21 cellular contexts compared by ENCODE assay signal in the genomic region with DNA sequence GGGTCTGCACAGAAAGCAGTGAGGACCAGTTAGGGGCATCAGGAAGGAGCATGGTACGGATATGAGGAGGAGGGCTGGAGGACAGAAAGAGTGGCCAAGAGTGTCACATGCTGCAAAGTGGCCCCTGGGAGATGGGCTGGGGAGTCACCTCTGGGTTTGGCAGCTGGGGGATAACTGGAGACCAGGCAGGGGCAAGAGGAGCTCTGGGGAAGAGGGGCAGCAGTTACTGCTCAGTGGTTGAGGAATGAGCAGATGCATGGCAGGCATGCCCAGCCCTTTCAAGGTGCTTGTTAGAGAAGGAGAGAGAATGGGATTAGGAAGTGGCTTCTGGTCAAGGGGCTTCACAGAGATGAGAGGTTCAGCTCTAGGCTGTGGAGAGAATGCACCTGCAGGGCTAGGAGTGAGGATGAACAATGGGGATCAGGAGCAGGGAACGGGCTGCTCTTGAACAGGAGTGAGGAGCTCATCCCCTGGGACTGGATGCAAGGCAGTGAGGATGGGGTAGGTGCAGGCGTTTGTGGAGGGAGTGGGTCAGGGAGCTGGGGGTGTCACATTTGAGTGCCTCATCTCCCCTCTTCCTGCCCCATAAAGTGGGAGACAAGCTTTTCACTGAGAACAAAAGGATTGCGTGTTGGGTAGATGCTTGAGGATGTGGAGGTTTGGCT.
DNase-seq lines count a peak whose midpoint lies in the region; ATAC-seq lines count a peak whose summit lies in the region.
"Had no signal": no experiment of that assay in that cellular context is flagged by ENCODE, and none has a peak within 500 bp of the region (broad histone marks: within the 10 kb centered on the region; RNA-seq: fewer than 3 reads in every experiment).

No MANE protein-coding gene starts in this region.

- H3K4me1 Mint-ChIP-seq in stimulated activated effector memory CD8-positive, alpha-beta T cell treated with anti-CD3 and anti-CD28 coated beads, Interleukin-12 subunit alpha, Interleukin-12 subunit beta, amount 100 ng/mL, for 72 hours, result peaks cover 8% of the 10 kb centered on the region
- H3K4me1 Mint-ChIP-seq in immature natural killer cell, result no peaks in the 10 kb centered on the region
- H3K4me1 Mint-ChIP-seq: CD14-positive monocyte had no signal

- ATAC-seq in left lobe of liver, result no peak
- peak; percentile 4 for ATAC-seq in stimulated activated effector memory CD8-positive, alpha-beta T cell treated with anti-CD3 and anti-CD28 coated beads, Interleukin-12 subunit alpha, Interleukin-12 subunit beta, amount 100 ng/mL, for 72 hours
- ATAC-seq: Panc1, Right ventricle myocardium inferior had no signal

- no peak overlapping the region for H3K4me3 Mint-ChIP-seq in stimulated activated effector memory CD8-positive, alpha-beta T cell treated with anti-CD3 and anti-CD28 coated beads, Interleukin-12 subunit alpha, Interleukin-12 subunit beta, amount 100 ng/mL, for 72 hours
- no peak overlapping the region for H3K4me3 Mint-ChIP-seq in immature natural killer cell
- H3K4me3 Mint-ChIP-seq: CD14-positive monocyte had no signal

- DNase-seq in activated effector memory CD4-positive, alpha-beta T cell treated with anti-CD3 and anti-CD28 coated beads, Interleukin-2, amount 50 U/mL, for 16 hours, result peak; percentile 54
- no peak for DNase-seq in activated effector memory CD4-positive, alpha-beta T cell treated with Interleukin-2 at 50 U/mL for 16 hours
- DNase-seq in activated CD8-positive, alpha-beta memory T cell treated with anti-CD3 and anti-CD28 coated beads, Interleukin-2, amount 50 U/mL, for 48 hours, result peak; percentile 25
- DNase-seq in left lobe of liver (ENCODE audit: low spot score) (peak; percentile 6), immature natural killer cell (no peak), activated gamma-delta T cell treated with Interleukin-2 at 50 U/mL for 16 hours (no peak), midbrain (lab: John Stamatoyannopoulos, UW) (no peak)
- DNase-seq in stimulated activated effector memory CD8-positive, alpha-beta T cell treated with anti-CD3 and anti-CD28 coated beads, Interleukin-12 subunit alpha, Interleukin-12 subunit beta, amount 100 ng/mL, for 72 hours (ENCODE audit: low spot score in 2 of 2), result no peak
- DNase-seq: AML-193, COR-L47, H7, IMR-90, Karpas-422, MM.1S, NCI-H1092 treated with DMSO at 0.1 percent for 48 hours, NCI-H2081 treated with DMSO at 0.1 percent for 48 hours, NCI-H226, NCI-H524 treated with DMSO at 0.1 percent for 48 hours had no signal

- H3K27ac Mint-ChIP-seq in stimulated activated effector memory CD8-positive, alpha-beta T cell treated with anti-CD3 and anti-CD28 coated beads, Interleukin-12 subunit alpha, Interleukin-12 subunit beta, amount 100 ng/mL, for 72 hours, result no peak overlapping the region
- H3K27ac Mint-ChIP-seq in immature natural killer cell, result no peak overlapping the region
- H3K27ac Mint-ChIP-seq: CD14-positive monocyte had no signal

- no peaks in the 10 kb centered on the region for H3K36me3 Mint-ChIP-seq in stimulated activated effector memory CD8-positive, alpha-beta T cell treated with anti-CD3 and anti-CD28 coated beads, Interleukin-12 subunit alpha, Interleukin-12 subunit beta, amount 100 ng/mL, for 72 hours
- H3K36me3 Mint-ChIP-seq in immature natural killer cell, result no peaks in the 10 kb centered on the region
- H3K36me3 Mint-ChIP-seq: CD14-positive monocyte had no signal

- H3K27me3 Mint-ChIP-seq in immature natural killer cell (ENCODE audit: low read depth in 3 of 3), result peaks cover 0 to 4% (median 3%) of the 10 kb centered on the region in 3 donors

- no peaks in the 10 kb centered on the region for H3K9me3 Mint-ChIP-seq in stimulated activated effector memory CD8-positive, alpha-beta T cell treated with anti-CD3 and anti-CD28 coated beads, Interleukin-12 subunit alpha, Interleukin-12 subunit beta, amount 100 ng/mL, for 72 hours
- H3K9me3 Mint-ChIP-seq in immature natural killer cell, result no peaks in the 10 kb centered on the region

Comparison
In these comparisons a context has a peak if more than half of its experiments do, and no peak if none do; other contexts are left out.
1. DNase-seq: peak in activated effector memory CD4-positive, alpha-beta T cell treated with anti-CD3 and anti-CD28 coated beads, Interleukin-2, amount 50 U/mL, for 16 hours (single experiment), activated CD8-positive, alpha-beta memory T cell treated with anti-CD3 and anti-CD28 coated beads, Interleukin-2, amount 50 U/mL, for 48 hours (single experiment) and left lobe of liver (single experiment); none in activated effector memory CD4-positive, alpha-beta T cell treated with Interleukin-2 at 50 U/mL for 16 hours (single experiment), stimulated activated effector memory CD8-positive, alpha-beta T cell treated with anti-CD3 and anti-CD28 coated beads, Interleukin-12 subunit alpha, Interleukin-12 subunit beta, amount 100 ng/mL, for 72 hours (0 of 2), immature natural killer cell (0 of 3), activated gamma-delta T cell treated with Interleukin-2 at 50 U/mL for 16 hours (single experiment) and midbrain (single experiment).